ENCODE assay signal across 1 cellular context in genomic region chr1:26072305-26072704, GRCh38.
TF ChIP-seq lines count a peak whose summit lies in the region.

No MANE protein-coding gene starts in this region.

TF ChIP-seq in SK-N-SH treated with all-trans-retinoic acid at 6 μM for 48 hours, 23 proteins besides CTCF, POLR2A, EP300 and RAD21 (continued from another document):
- TF ChIP-seq PATZ1 (CRISPR knock-in tag; IDR thresholded peaks at IDR 0.05; ENCODE audit: borderline replicate concordance): no peak
- no peak for TF ChIP-seq ESRRG (CRISPR knock-in tag; IDR thresholded peaks at IDR 0.05)
- no peak for TF ChIP-seq GLIS3 (CRISPR knock-in tag; IDR thresholded peaks at IDR 0.05)
